ENCODE assay signal across 26 cellular contexts in genomic region chr14:31069343-31069742, GRCh38. TPM values are rescaled to one million over a fixed set of nuclear protein-coding genes. Genes with fewer than 3 reads are reported as not detected.
DNase-seq lines count a peak whose midpoint lies in the region; ATAC-seq, FAIRE-seq and TF ChIP-seq lines count a peak whose summit lies in the region.
"Had no signal": no experiment of that assay in that cellular context is flagged by ENCODE, and none has a peak within 500 bp of the region (broad histone marks: within the 10 kb centered on the region; RNA-seq: fewer than 3 reads in every experiment).

No MANE protein-coding gene starts in this region.

- in situ Hi-C loops in IMR-90 (cut with MboI; ENCODE audit: low sequenced_read_pairs) = no loop called here

- no peak overlapping the region for H3K56ac ChIP-seq in IMR-90 (ENCODE audit: extremely low read depth, insufficient read depth, low read length)

- H2BK12ac ChIP-seq in neuronal stem cell (ENCODE audit: low read length) = no peak overlapping the region

- no peaks in the 10 kb centered on the region for H3K9me3 Mint-ChIP-seq in Caco-2 (ENCODE audit: unreplicated experiment)
- H3K9me3 Mint-ChIP-seq: CD4-positive, alpha-beta T cell; CD8-positive, alpha-beta T cell had no signal

- H3K4ac ChIP-seq in IMR-90 (ENCODE audit: low read depth, low read length) (no peak overlapping the region), neuronal stem cell (ENCODE audit: low read length) (no peak overlapping the region)

- H3K4me1 ChIP-seq in right atrium auricular region (no peaks in the 10 kb centered on the region), left ventricle myocardium inferior (no peaks in the 10 kb centered on the region), A549 (no peaks in the 10 kb centered on the region), IMR-90 (ENCODE audit: control insufficient read depth, insufficient read depth, low read length) (no peaks in the 10 kb centered on the region), neuronal stem cell (ENCODE audit: control insufficient read depth in 2 of 2, insufficient read depth in 1 of 2, low read depth in 1 of 2, low read length in 2 of 2) (peaks cover 0 to 2% of the 10 kb centered on the region in 2 donors), Caco-2 (no peaks in the 10 kb centered on the region)

- POLR2A ChIA-PET in A549 (lab: Yijun Ruan, JAX) (no interaction called here), IMR-90 (lab: Charles Lee; ENCODE audit: unreplicated experiment) (no interaction called here), Caco-2 (lab: Charles Lee) (no interaction called here)

- TF ChIP-seq POLR2A in A549 (IDR thresholded peaks at IDR 0.05; ENCODE audit: low read length) (no peak), IMR-90 (IDR thresholded peaks at IDR 0.05; ENCODE audit: low read depth, low read length) (no peak)

- no peak overlapping the region for H3K4me2 ChIP-seq in A549
- H3K4me2 ChIP-seq in IMR-90 (ENCODE audit: low read depth, low read length) = no peak overlapping the region
- no peak overlapping the region for H3K4me2 ChIP-seq in neuronal stem cell (ENCODE audit: insufficient read depth, low read length, poor library complexity, severe bottlenecking)
- H3K4me2 ChIP-seq: BLaER1 treated with 17β-estradiol and CSF1 and Interleukin-3, amounts not matched to agents 10 nM and 100 nM had no signal

- TF ChIP-seq CTCF in right atrium auricular region (IDR thresholded peaks at IDR 0.05) (no peak), left ventricle myocardium inferior (IDR thresholded peaks at IDR 0.05; ENCODE audit: borderline replicate concordance) (no peak), A549 (IDR thresholded peaks at IDR 0.05) (no peak), IMR-90 (conservative IDR thresholded peaks at IDR 0.05; ENCODE audit: low read depth, low read length) (no peak), Caco-2 (IDR thresholded peaks at IDR 0.05; ENCODE audit: insufficient read depth in 1 of 2, low read depth in 1 of 2, low read length in 1 of 2, severe bottlenecking in 1 of 2, unreplicated experiment in 1 of 2) (no peak)

- H3K4me1 Mint-ChIP-seq in Caco-2 (ENCODE audit: low read depth, unreplicated experiment) = no peaks in the 10 kb centered on the region
- H3K4me1 Mint-ChIP-seq: B cell had no signal

- H4K8ac ChIP-seq in IMR-90 (ENCODE audit: low read depth in 2 of 2, low read length in 2 of 2) = no peak overlapping the region
- H4K8ac ChIP-seq in neuronal stem cell (ENCODE audit: low read depth, low read length) = no peak overlapping the region

- H3K4me3 Mint-ChIP-seq in Caco-2 (ENCODE audit: unreplicated experiment) = no peak overlapping the region
- H3K4me3 Mint-ChIP-seq: B cell; CD4-positive, alpha-beta T cell; CD8-positive, alpha-beta T cell had no signal

- H3K9me1 ChIP-seq in IMR-90 (ENCODE audit: insufficient read depth, low read length) = no peaks in the 10 kb centered on the region; the same call in 1 of the 2 replicates

- H3K18ac ChIP-seq in IMR-90 (ENCODE audit: low read depth, low read length) (no peak overlapping the region), neuronal stem cell (ENCODE audit: low read length) (no peak overlapping the region)

- dilution Hi-C loops in IMR-90 (cut with HindIII; ENCODE audit: low sequenced_read_pairs, unreplicated experiment) = no loop called here

- peaks cover 0 to 3% of the 10 kb centered on the region in 2 experiments; a peak in 1 of 4 replicates for H3K79me1 ChIP-seq in IMR-90 (ENCODE audit: low read depth in 1 of 2, low read length in 2 of 2)
- H3K79me1 ChIP-seq in neuronal stem cell (ENCODE audit: low read depth, low read length) = no peaks in the 10 kb centered on the region

- TF ChIP-seq EP300 in A549 (IDR thresholded peaks at IDR 0.05) = no peak

- H2BK120ac ChIP-seq in IMR-90 (ENCODE audit: low read depth, low read length) = no peak overlapping the region
- no peak overlapping the region for H2BK120ac ChIP-seq in neuronal stem cell (ENCODE audit: low read depth, low read length)

- DNase-seq in right atrium auricular region (ENCODE audit: low spot score) = peak; percentile 30
- no peak for DNase-seq in left ventricle myocardium inferior
- no peak for DNase-seq in A549 (ENCODE audit: low read depth in 1 of 2, low spot score in 1 of 2)
- DNase-seq in IMR-90 = no peak
- DNase-seq in neuronal stem cell (ENCODE audit: low spot score) = no peak
- no peak for DNase-seq in 8988T
- DNase-seq in Caco-2 = no peak
- DNase-seq: AML-193; CD4-positive, alpha-beta T cell; CD8-positive, alpha-beta T cell; DMS 273 treated with DMSO at 0.1 percent for 48 hours; DMS153; DMS53; DMS79; DND-41; EL; GDM1 had no signal

- ATAC-seq in A549 = no peak
- ATAC-seq in IMR-90 (ENCODE audit: low read depth) = no peak
- ATAC-seq: CD8-positive, alpha-beta T cell; GM12878 had no signal

- H4K5ac ChIP-seq in IMR-90 (ENCODE audit: low read depth, low read length) = no peak overlapping the region

- H3K4me3 ChIP-seq in right atrium auricular region = no peak overlapping the region
- H3K4me3 ChIP-seq in left ventricle myocardium inferior = no peak overlapping the region
- H3K4me3 ChIP-seq in A549 = no peak overlapping the region
- no peak overlapping the region for H3K4me3 ChIP-seq in IMR-90 (ENCODE audit: insufficient read depth, low read depth, low read length)
- H3K4me3 ChIP-seq in neuronal stem cell (ENCODE audit: low read length in 2 of 2) = no peak overlapping the region
- no peak overlapping the region for H3K4me3 ChIP-seq in Caco-2 (ENCODE audit: low read depth, low read length)
- H3K4me3 ChIP-seq: BLaER1 treated with 17β-estradiol and CSF1 and Interleukin-3, amounts not matched to agents 10 nM and 100 nM; GM12878 had no signal

- CTCF ChIA-PET in A549 (lab: Yijun Ruan, JAX) (interaction anchor here (1.3 kb wide), 2 partner anchors 13 to 87 kb away, joined by 3 to 4 read pairs; no protein-coding TSS in a partner anchor), IMR-90 (lab: Yijun Ruan, JAX) (no interaction called here), Caco-2 (lab: Charles Lee) (no interaction called here)

- H2BK5ac ChIP-seq in IMR-90 (ENCODE audit: low read depth, low read length, poor library complexity, severe bottlenecking) (no peak overlapping the region), neuronal stem cell (ENCODE audit: low read length) (no peak overlapping the region)

- H3K14ac ChIP-seq in IMR-90 (replicated peaks; ENCODE audit: low read depth, low read length) = no peak overlapping the region
- no peak overlapping the region for H3K14ac ChIP-seq in neuronal stem cell (ENCODE audit: low read length)

- H3K9ac ChIP-seq in IMR-90 (ENCODE audit: low read depth, low read length) (no peak overlapping the region), neuronal stem cell (ENCODE audit: low read depth, low read length, poor library complexity) (no peak overlapping the region)
- H3K9ac ChIP-seq: BLaER1 treated with 17β-estradiol and CSF1 and Interleukin-3, amounts not matched to agents 10 nM and 100 nM had no signal

- no peaks in the 10 kb centered on the region for H3K27me3 ChIP-seq in right atrium auricular region
- no peaks in the 10 kb centered on the region for H3K27me3 ChIP-seq in left ventricle myocardium inferior (ENCODE audit: low read depth)
- no peaks in the 10 kb centered on the region for H3K27me3 ChIP-seq in IMR-90 (ENCODE audit: control insufficient read depth, insufficient read depth, low read length)
- no peaks in the 10 kb centered on the region for H3K27me3 ChIP-seq in neuronal stem cell (ENCODE audit: control insufficient read depth in 3 of 3, insufficient read depth in 3 of 3, low read depth in 1 of 3, low read length in 3 of 3)
- H3K27me3 ChIP-seq in Caco-2 (replicated peaks; ENCODE audit: control insufficient read depth, insufficient read depth, low read length) = no peaks in the 10 kb centered on the region
- H3K27me3 ChIP-seq: BLaER1 treated with 17β-estradiol and CSF1 and Interleukin-3, amounts not matched to agents 10 nM and 100 nM had no signal

- no peak overlapping the region for H3K27ac Mint-ChIP-seq in Caco-2 (ENCODE audit: unreplicated experiment)
- H3K27ac Mint-ChIP-seq: B cell; CD4-positive, alpha-beta T cell; CD8-positive, alpha-beta T cell had no signal

- intact Hi-C loops in left ventricle myocardium inferior (cut with micrococcal nuclease) = no loop called here
- intact Hi-C loops in IMR-90 (cut with micrococcal nuclease) = no loop called here
- intact Hi-C loops in Caco-2 (cut with micrococcal nuclease; ENCODE audit: unreplicated experiment) = no loop called here

- H3K23ac ChIP-seq in IMR-90 (ENCODE audit: low read depth, low read length) (no peak overlapping the region), neuronal stem cell (ENCODE audit: low read depth, low read length, poor library complexity) (no peak overlapping the region)

- no peak overlapping the region for H2AK5ac ChIP-seq in IMR-90 (ENCODE audit: low read depth, low read length)
- H2AK5ac ChIP-seq in neuronal stem cell (ENCODE audit: low read depth, low read length) = no peak overlapping the region

- BruUV-seq in IMR-90 (replicated peaks; lab: Mats Ljungman, UMichigan) = no TSS peak
- BruUV-seq in Caco-2 (replicated peaks; lab: Mats Ljungman, UMichigan) = no TSS peak

- H3K9me3 ChIP-seq in right atrium auricular region = no peaks in the 10 kb centered on the region
- no peaks in the 10 kb centered on the region for H3K9me3 ChIP-seq in left ventricle myocardium inferior (replicated peaks)
- H3K9me3 ChIP-seq in A549 = no peaks in the 10 kb centered on the region
- H3K9me3 ChIP-seq in IMR-90 (ENCODE audit: control insufficient read depth, insufficient read depth, low read length) = no peaks in the 10 kb centered on the region
- H3K9me3 ChIP-seq in neuronal stem cell (replicated peaks in 1 of 2; ENCODE audit: control insufficient read depth in 2 of 2, insufficient read depth in 1 of 2, low read depth in 1 of 2, low read length in 2 of 2) = no peaks in the 10 kb centered on the region
- no peaks in the 10 kb centered on the region for H3K9me3 ChIP-seq in Caco-2
- H3K9me3 ChIP-seq: BLaER1 treated with 17β-estradiol and CSF1 and Interleukin-3, amounts not matched to agents 10 nM and 100 nM had no signal

- H2BK20ac ChIP-seq in IMR-90 (ENCODE audit: low read depth, low read length) = peak overlapping the region; percentile 71; the same call in 1 of the 2 replicates

- H2AFZ ChIP-seq in IMR-90 (replicated peaks; ENCODE audit: low read length, poor library complexity) (no peak overlapping the region), neuronal stem cell (ENCODE audit: low read length) (no peak overlapping the region)

- H4K91ac ChIP-seq in IMR-90 (ENCODE audit: insufficient read depth, low read depth, low read length) = no peak overlapping the region
- H4K91ac ChIP-seq in neuronal stem cell (ENCODE audit: low read depth, low read length, poor library complexity) = no peak overlapping the region

- no peaks in the 10 kb centered on the region for H3K36me3 Mint-ChIP-seq in Caco-2 (ENCODE audit: insufficient read depth, unreplicated experiment)

- H4K20me1 ChIP-seq in IMR-90 (ENCODE audit: insufficient read depth, low read length) = no peaks in the 10 kb centered on the region
- H4K20me1 ChIP-seq: BLaER1 treated with 17β-estradiol and CSF1 and Interleukin-3, amounts not matched to agents 10 nM and 100 nM had no signal

- no peak overlapping the region for H2AK9ac ChIP-seq in IMR-90 (replicated peaks; ENCODE audit: low read depth, low read length, poor library complexity)

- FAIRE-seq in A549 (lab: Jason Lieb, UNC) (no peak), islet of Langerhans (lab: Jason Lieb, UNC) (peak; percentile 5)
- FAIRE-seq: A204.1, GM12878, GM12892, GM18507 had no signal

- no peak overlapping the region for H3K27ac ChIP-seq in right atrium auricular region
- no peak overlapping the region for H3K27ac ChIP-seq in left ventricle myocardium inferior (replicated peaks)
- H3K27ac ChIP-seq in A549 = no peak overlapping the region
- H3K27ac ChIP-seq in IMR-90 (ENCODE audit: insufficient read depth, low read length) = no peak overlapping the region
- no peak overlapping the region for H3K27ac ChIP-seq in neuronal stem cell (replicated peaks; ENCODE audit: low read length)
- H3K27ac ChIP-seq: 22Rv1; BLaER1 treated with 17β-estradiol and CSF1 and Interleukin-3, amounts not matched to agents 10 nM and 100 nM; C4-2B had no signal

- 90% methylated on average over 3 of the region's 3 CpGs for WGBS in A549 (ENCODE audit: missing lambda C conversion rate)
- no CpG with 5 or more reads among the region's 3 CpGs for WGBS in IMR-90 (ENCODE audit: extremely low coverage in 2 of 2, insufficient read length in 1 of 2), 2 experiments
- no CpG with 5 or more reads among the region's 3 CpGs for WGBS in neuronal stem cell (ENCODE audit: extremely low coverage in 2 of 2, insufficient read length in 2 of 2, insufficient replicate concordance in 1 of 2), 2 donors

- TF ChIP-seq RAD21 in A549 (conservative IDR thresholded peaks at IDR 0.05 in 1 of 2, IDR thresholded peaks at IDR 0.05 in 1 of 2) (no peak), IMR-90 (IDR thresholded peaks at IDR 0.05; ENCODE audit: low read length) (no peak)

- H2BK15ac ChIP-seq in IMR-90 (ENCODE audit: low read depth, low read length) = no peak overlapping the region
- no peak overlapping the region for H2BK15ac ChIP-seq in neuronal stem cell (ENCODE audit: low read length)

- H3K27me3 Mint-ChIP-seq in Caco-2 (ENCODE audit: insufficient read depth, unreplicated experiment) = no peaks in the 10 kb centered on the region
- H3K27me3 Mint-ChIP-seq: B cell; CD4-positive, alpha-beta T cell had no signal

- H3K36me3 ChIP-seq in right atrium auricular region = no peaks in the 10 kb centered on the region
- H3K36me3 ChIP-seq in left ventricle myocardium inferior = peaks cover 19% of the 10 kb centered on the region
- H3K36me3 ChIP-seq in IMR-90 (ENCODE audit: control insufficient read depth, insufficient read depth, low read length) = no peaks in the 10 kb centered on the region
- H3K36me3 ChIP-seq in neuronal stem cell (replicated peaks in 1 of 2; ENCODE audit: control insufficient read depth in 2 of 2, insufficient read depth in 2 of 2, low read length in 2 of 2) = peaks cover 0 to 8% of the 10 kb centered on the region in 2 donors
- no peaks in the 10 kb centered on the region for H3K36me3 ChIP-seq in Caco-2 (ENCODE audit: control insufficient read depth, insufficient read depth, low read length)

RNA-seq across cellular contexts. Expression of gene STRN3, which starts 43.2 kb away (rescaled TPM):
- total RNA-seq in right atrium auricular region (10 to 100 TPM; 34.2 to 46.8 TPM), left ventricle myocardium inferior (48.7 TPM), IMR-90 (2012; rRNA removed) (66.9 and 78.7 TPM in 2 replicates), Caco-2 (2022) (38.0 and 41.8 TPM in 2 replicates)
- polyA plus RNA-seq in A549 (2011; rRNA removed) (37.3 and 44.8 TPM in 2 replicates), A549 (2017; fragmentation: RNase III; extraction: RNeasy Plus Mini Kit Qiagen cat#74134 plus additional on column Dnase treatment) (21.6 to 22.9 TPM (median 22.1 TPM) in 3 replicates), IMR-90 (2012; rRNA removed) (8.3 and 10.8 TPM in 2 replicates)
- 7.1 and 8.2 TPM in 2 replicates for polyA plus RNA-seq in A549 (2012; cell fraction: cytosol; rRNA removed)
- 9.0 and 11.1 TPM in 2 replicates for polyA plus RNA-seq in A549 (2012; cell fraction: nucleus; rRNA removed)
- polyA minus RNA-seq in A549 (2011; rRNA and poly(A)+ RNA removed) = 35.2 and 36.8 TPM in 2 replicates
- 1.9 and 2.4 TPM in 2 replicates for polyA plus RNA-seq in IMR-90 (2012; cell fraction: cytosol; rRNA removed)
- polyA plus RNA-seq in IMR-90 (2012; cell fraction: nucleus; rRNA removed; ENCODE audit: low replicate concordance) = 3.3 and 21.0 TPM in 2 replicates
- polyA plus RNA-seq in neuronal stem cell (2013, experiment 1 of 2) = 25.3 TPM
- polyA plus RNA-seq in neuronal stem cell (2013, experiment 2 of 2) = 24.7 TPM

RNA-seq across cellular contexts. Expression of gene AP4S1, which starts 43.9 kb away (rescaled TPM):
- 10 to 100 TPM in 1 of 2 donors, 1 to 10 TPM in 1; 3.3 to 17.3 TPM for total RNA-seq in right atrium auricular region
- total RNA-seq in left ventricle myocardium inferior = 8.1 TPM
- 8.5 and 12.4 TPM in 2 replicates for polyA plus RNA-seq in A549 (2011; rRNA removed)
- polyA plus RNA-seq in A549 (2012; cell fraction: cytosol; rRNA removed) = 2.4 and 2.7 TPM in 2 replicates
- 2.2 and 3.7 TPM in 2 replicates for polyA plus RNA-seq in A549 (2012; cell fraction: nucleus; rRNA removed)
- polyA plus RNA-seq in A549 (2017; fragmentation: RNase III; extraction: RNeasy Plus Mini Kit Qiagen cat#74134 plus additional on column Dnase treatment) = 13.4 to 16.0 TPM (median 14.4 TPM) in 3 replicates
- polyA minus RNA-seq in A549 (2011; rRNA and poly(A)+ RNA removed) = 3.7 and 5.3 TPM in 2 replicates
- total RNA-seq in IMR-90 (2012; rRNA removed) = 4.5 and 5.8 TPM in 2 replicates
- 2.5 and 2.7 TPM in 2 replicates for polyA plus RNA-seq in IMR-90 (2012; rRNA removed)
- polyA plus RNA-seq in IMR-90 (2012; cell fraction: cytosol; rRNA removed) = 0.98 and 1.5 TPM in 2 replicates
- polyA plus RNA-seq in IMR-90 (2012; cell fraction: nucleus; rRNA removed; ENCODE audit: low replicate concordance) = 1.9 and 4.1 TPM in 2 replicates
- polyA plus RNA-seq in neuronal stem cell (2013, experiment 1 of 2) = 4.8 TPM
- polyA plus RNA-seq in neuronal stem cell (2013, experiment 2 of 2) = 5.4 TPM
- 10.8 and 13.2 TPM in 2 replicates for total RNA-seq in Caco-2 (2022)
